Comparison of ENCODE assay signal across 20 cellular contexts in genomic region chr14:76331328-76332011, GRCh38. TPM values are rescaled to one million over a fixed set of nuclear protein-coding genes. Genes with fewer than 3 reads are reported as not detected.
"Had no signal": no experiment of that assay in that cellular context is flagged by ENCODE, and none has a peak within 500 bp of the region (broad histone marks: within the 10 kb centered on the region; RNA-seq: fewer than 3 reads in every experiment).

No MANE protein-coding gene starts in this region.

- H3K4me3 Mint-ChIP-seq: activated CD4-positive, alpha-beta T cell treated with anti-CD3 and anti-CD28 coated beads, Interleukin-2, amount 10 ng/mL, durations not matched to agents 24 days and 14 days; activated CD8-positive, alpha-beta memory T cell treated with anti-CD3 and anti-CD28 coated beads, Interleukin-2, amount 10 ng/mL, durations not matched to agents 7 days and 5 days; naive B cell; stimulated activated memory B cell treated with anti-CD40 and anti-IgM and Interleukin-4, amounts not matched to agents 10 μg/mL and 1 μg/mL and 100 μg/mL, for 72 hours had no signal

- H3K4me1 Mint-ChIP-seq: activated CD4-positive, alpha-beta T cell treated with anti-CD3 and anti-CD28 coated beads, Interleukin-2, amount 10 ng/mL, durations not matched to agents 24 days and 14 days; activated CD8-positive, alpha-beta memory T cell treated with anti-CD3 and anti-CD28 coated beads, Interleukin-2, amount 10 ng/mL, durations not matched to agents 7 days and 5 days; stimulated activated memory B cell treated with anti-CD40 and anti-IgM and Interleukin-4, amounts not matched to agents 10 μg/mL and 1 μg/mL and 100 μg/mL, for 72 hours had no signal

- H3K4me1 ChIP-seq: esophagus squamous epithelium, left lung, pancreas had no signal

- H3K36me3 ChIP-seq: esophagus squamous epithelium, left lung, pancreas had no signal

- ATAC-seq: activated CD8-positive, alpha-beta memory T cell treated with anti-CD3 and anti-CD28 coated beads, Interleukin-2, amount 10 ng/mL, durations not matched to agents 7 days and 5 days; left lung; pancreas; stimulated activated memory B cell treated with anti-CD40 and anti-IgM and Interleukin-4, amounts not matched to agents 10 μg/mL and 1 μg/mL and 100 μg/mL, for 72 hours had no signal

- H3K27me3 ChIP-seq: pancreas had no signal

- DNase-seq: activated CD4-positive, alpha-beta T cell treated with anti-CD3 and anti-CD28 coated beads, Interleukin-2, amount 10 ng/mL, durations not matched to agents 24 days and 14 days; activated CD8-positive, alpha-beta memory T cell treated with anti-CD3 and anti-CD28 coated beads, Interleukin-2, amount 10 ng/mL, durations not matched to agents 7 days and 5 days; activated T-cell treated with anti-CD3 and anti-CD28 coated beads, Interleukin-2, amount 50 U/mL, for 1 hour; aorta; cerebellar nuclear complex; effector CD8-positive, alpha-beta T cell; esophagus squamous epithelium; hippocampal formation; kidney; left lung; mammary epithelial cell; naive B cell; pancreas; stimulated activated CD4-positive, alpha-beta T cell treated with anti-CD3 and anti-CD28 coated beads, Interleukin-12 subunit alpha, Interleukin-12 subunit beta, amount 100 ng/mL, for 4 hours; stimulated activated CD4-positive, alpha-beta T cell treated with anti-CD3 and anti-CD28 coated beads, Interleukin-2, amount 100 ng/mL, for 24 hours; T1000 had no signal

- H3K4me3 ChIP-seq: esophagus squamous epithelium, left lung, pancreas had no signal

- H3K36me3 Mint-ChIP-seq: activated CD8-positive, alpha-beta memory T cell treated with anti-CD3 and anti-CD28 coated beads, Interleukin-2, amount 10 ng/mL, durations not matched to agents 7 days and 5 days; naive B cell; stimulated activated memory B cell treated with anti-CD40 and anti-IgM and Interleukin-4, amounts not matched to agents 10 μg/mL and 1 μg/mL and 100 μg/mL, for 72 hours had no signal

- H3K9me3 Mint-ChIP-seq: activated CD4-positive, alpha-beta T cell treated with anti-CD3 and anti-CD28 coated beads, Interleukin-2, amount 10 ng/mL, durations not matched to agents 24 days and 14 days; naive B cell; stimulated activated memory B cell treated with anti-CD40 and anti-IgM and Interleukin-4, amounts not matched to agents 10 μg/mL and 1 μg/mL and 100 μg/mL, for 72 hours had no signal

- H3K27ac Mint-ChIP-seq: activated CD4-positive, alpha-beta T cell treated with anti-CD3 and anti-CD28 coated beads, Interleukin-2, amount 10 ng/mL, durations not matched to agents 24 days and 14 days; activated CD8-positive, alpha-beta memory T cell treated with anti-CD3 and anti-CD28 coated beads, Interleukin-2, amount 10 ng/mL, durations not matched to agents 7 days and 5 days; naive B cell; stimulated activated memory B cell treated with anti-CD40 and anti-IgM and Interleukin-4, amounts not matched to agents 10 μg/mL and 1 μg/mL and 100 μg/mL, for 72 hours had no signal

- H3K27ac ChIP-seq: esophagus squamous epithelium, left lung, pancreas had no signal

- H3K9me3 ChIP-seq: esophagus squamous epithelium, left lung, pancreas had no signal

RNA-seq across cellular contexts. Expression of gene ESRRB, which starts 44.5 kb away (rescaled TPM):
- total RNA-seq: activated CD8-positive, alpha-beta memory T cell treated with anti-CD3 and anti-CD28 coated beads, Interleukin-2, amount 10 ng/mL, durations not matched to agents 7 days and 5 days; endothelial cell of umbilical vein; esophagus squamous epithelium; fibroblast of villous mesenchyme; glomerular endothelial cell had no signal
